In genomic region chr6:170011233-170012142, GRCh38 we compare ENCODE assay signal across 13 cellular contexts.
DNase-seq lines count a peak whose midpoint lies in the region; ATAC-seq, FAIRE-seq and TF ChIP-seq lines count a peak whose summit lies in the region.
"Had no signal": no experiment of that assay in that cellular context is flagged by ENCODE, and none has a peak within 500 bp of the region (broad histone marks: within the 10 kb centered on the region; RNA-seq: fewer than 3 reads in every experiment).

No MANE protein-coding gene starts in this region.

- peak overlapping the region; percentile 25; the same call in 1 of the 2 replicates for H2BK15ac ChIP-seq in H1 (ENCODE audit: low read length)

- CTCF ChIA-PET in H1 (lab: Charles Lee; ENCODE audit: partially characterized antibody): interaction anchor here (1.6 to 1.7 kb wide), 2 partner anchors 48 to 180 kb away, joined by 3 to 4 read pairs; no protein-coding TSS in a partner anchor

- H3K23me2 ChIP-seq in H1 (ENCODE audit: low read depth, low read length): peaks cover 3% of the 10 kb centered on the region; the same call in 1 of the 2 replicates

- ATAC-seq in lung (ENCODE audit: insufficient read depth, low FRiP score): peak; percentile 57
- no peak for ATAC-seq in thoracic aorta (ENCODE audit: insufficient number of reproducible peaks, low FRiP score, low read depth)
- ATAC-seq: A549, SK-N-SH treated with all-trans-retinoic acid at 6 μM for 48 hours had no signal

- no peaks in the 10 kb centered on the region for H3K79me1 ChIP-seq in H1 (ENCODE audit: low read depth, low read length)

- peak overlapping the region; percentile 24 for H2BK20ac ChIP-seq in H1 (ENCODE audit: low read length)

- H3K9me3 ChIP-seq in H1 (ENCODE audit: insufficient read depth in 2 of 2, low read depth in 1 of 2, low read length in 1 of 2) (no peaks in the 10 kb centered on the region), lung (ENCODE audit: control insufficient read depth in 2 of 2, insufficient read depth in 1 of 2, low read length in 1 of 2) (peaks cover 2 to 7% of the 10 kb centered on the region in 2 donors), thoracic aorta (no peaks in the 10 kb centered on the region)
- H3K9me3 ChIP-seq: A549 had no signal

- no peak overlapping the region; the same call in 1 of the 2 replicates for H4K8ac ChIP-seq in H1 (ENCODE audit: extremely low read depth, insufficient read depth, low read length)

- H3K23ac ChIP-seq in H1 (ENCODE audit: insufficient read length): no peak overlapping the region

- no peak overlapping the region for H4K91ac ChIP-seq in H1 (replicated peaks; ENCODE audit: insufficient read length, low read length)

- H3K27ac ChIP-seq in H1 (ENCODE audit: low read depth, low read length): no peak overlapping the region
- H3K27ac ChIP-seq in lung (ENCODE audit: low read depth in 1 of 2, low read length in 1 of 2): peak overlapping the region in 1 of 2 donors; percentile 21
- no peak overlapping the region for H3K27ac ChIP-seq in thoracic aorta
- H3K27ac ChIP-seq: A549, GM23248 had no signal

- FAIRE-seq in H1 (lab: Jason Lieb, UNC): no peak
- FAIRE-seq: A549 had no signal

- H3K18ac ChIP-seq in H1 (ENCODE audit: extremely low read depth, low read length): no peak overlapping the region

- H3K4me1 ChIP-seq in H1 (replicated peaks in 1 of 4; ENCODE audit: control insufficient read depth in 3 of 4, insufficient read depth in 4 of 4, low read length in 3 of 4): peaks cover 12 to 25% (median 19%) of the 10 kb centered on the region in 4 experiments
- peaks cover 0 to 16% of the 10 kb centered on the region in 2 donors for H3K4me1 ChIP-seq in lung (ENCODE audit: control insufficient read depth in 2 of 2, insufficient read depth in 2 of 2, low read length in 2 of 2)
- peaks cover 0 to 16% of the 10 kb centered on the region in 2 donors for H3K4me1 ChIP-seq in thoracic aorta (ENCODE audit: control insufficient read depth in 1 of 2, low read depth in 2 of 2)
- H3K4me1 ChIP-seq: A549 had no signal

- H3K14ac ChIP-seq in H1 (ENCODE audit: insufficient read length): no peak overlapping the region

- 0 out of 2 replicates have a peak overlapping the region, but pooled peaks have one; percentile 41 for H2AFZ ChIP-seq in H1 (ENCODE audit: low read length)
- H2AFZ ChIP-seq: GM23248 had no signal

- 0 out of 2 replicates have a peak overlapping the region, but pooled peaks have one; percentile 24 for H2AK5ac ChIP-seq in H1 (ENCODE audit: low read depth, low read length)

- no peak overlapping the region for H3K56ac ChIP-seq in H1 (replicated peaks; ENCODE audit: insufficient read length, low read depth, low read length)

- no peak overlapping the region for H3K9ac ChIP-seq in H1 (replicated peaks in 1 of 4; ENCODE audit: extremely low read depth in 1 of 4, low read depth in 3 of 4, low read length in 3 of 4)
- H3K9ac ChIP-seq: GM23248 had no signal

- TF ChIP-seq RAD21 in H1 (IDR thresholded peaks at IDR 0.05 in 1 of 2, conservative IDR thresholded peaks at IDR 0.05 in 1 of 2; ENCODE audit: low read depth in 2 of 2, low read length in 2 of 2): no peak

- no peaks in the 10 kb centered on the region for H3K79me2 ChIP-seq in H1 (ENCODE audit: control insufficient read depth in 1 of 2, insufficient read depth in 2 of 2, low read length in 2 of 2)

- no peaks in the 10 kb centered on the region for H4K20me1 ChIP-seq in H1 (replicated peaks in 1 of 2; ENCODE audit: control insufficient read depth in 1 of 2, insufficient read depth in 2 of 2, low read length in 2 of 2)

- H3K36me3 ChIP-seq in H1 (ENCODE audit: control insufficient read depth in 2 of 4, insufficient read depth in 4 of 4, low read length in 3 of 4): no peaks in the 10 kb centered on the region
- H3K36me3 ChIP-seq in lung (ENCODE audit: control insufficient read depth in 2 of 2, insufficient read depth in 2 of 2, low read length in 2 of 2): no peaks in the 10 kb centered on the region
- no peaks in the 10 kb centered on the region for H3K36me3 ChIP-seq in thoracic aorta

- H3K4ac ChIP-seq in H1 (replicated peaks; ENCODE audit: insufficient read length, low read depth, low read length): no peak overlapping the region

- intact Hi-C loops in posterior vena cava (cut with DNase I): no loop called here

- H3K27me3 ChIP-seq in H1 (replicated peaks in 1 of 4; ENCODE audit: control insufficient read depth in 3 of 4, extremely low read depth in 1 of 4, insufficient read depth in 3 of 4, low read length in 3 of 4): peaks cover 2 to 3% (median 2%) of the 10 kb centered on the region in 4 experiments; a peak in 5 of 7 replicates
- H3K27me3 ChIP-seq in lung (ENCODE audit: control insufficient read depth, insufficient read depth): no peaks in the 10 kb centered on the region
- H3K27me3 ChIP-seq in thoracic aorta (replicated peaks; ENCODE audit: insufficient read depth): no peaks in the 10 kb centered on the region

- 86% methylated on average over 21 of the region's 21 CpGs; no CpG with 5 or more reads in 1 of the 2 experiments for WGBS in H1 (ENCODE audit: extremely low coverage in 1 of 2, insufficient coverage in 1 of 2, insufficient read length in 1 of 2, insufficient replicate concordance in 2 of 2, low coverage in 1 of 2, low lambda C conversion rate in 2 of 2, missing lambda C conversion rate in 1 of 2), 2 experiments
- 55 to 60% methylated on average over 19 to 21 of the region's 21 CpGs for WGBS in lung, 2 donors

- H2BK12ac ChIP-seq in H1 (ENCODE audit: low read depth, low read length): peak overlapping the region; percentile 54; the same call in 1 of the 2 replicates

- TF ChIP-seq CTCF in H1 (IDR thresholded peaks at IDR 0.05; ENCODE audit: control extremely low read depth in 1 of 3, insufficient read depth in 1 of 3, low read depth in 1 of 3, low read length in 3 of 3): no peak
- TF ChIP-seq CTCF in lung (IDR thresholded peaks at IDR 0.05; ENCODE audit: control extremely low read depth, extremely low read depth): no peak
- no peak for TF ChIP-seq CTCF in thoracic aorta (IDR thresholded peaks at IDR 0.05)

- H3K4me3 ChIP-seq in H1 (ENCODE audit: extremely low read depth in 1 of 4, insufficient read depth in 2 of 4, low read depth in 3 of 4, low read length in 4 of 4): no peak overlapping the region
- H3K4me3 ChIP-seq in lung: no peak overlapping the region
- H3K4me3 ChIP-seq in thoracic aorta: peak overlapping the region; percentile 32
- H3K4me3 ChIP-seq: A549, GM23248 had no signal

- TF ChIP-seq EP300 in H1 (IDR thresholded peaks at IDR 0.05; ENCODE audit: borderline replicate concordance in 1 of 2, low read depth in 2 of 2, low read length in 2 of 2): no peak

- no peak overlapping the region; a peak in 1 of 4 replicates for H3K4me2 ChIP-seq in H1 (ENCODE audit: insufficient read depth in 1 of 2, low read depth in 2 of 2, low read length in 2 of 2)
- H3K4me2 ChIP-seq: A549 had no signal

- H4K5ac ChIP-seq in H1 (ENCODE audit: insufficient read length, low read depth, low read length): no peak overlapping the region

- H2BK120ac ChIP-seq in H1 (replicated peaks; ENCODE audit: low read depth, low read length): no peak overlapping the region

- no peak for TF ChIP-seq POLR2A in H1 (IDR thresholded peaks at IDR 0.05; ENCODE audit: control extremely low read depth in 1 of 2, low read depth in 2 of 2, low read length in 2 of 2)

- DNase-seq in NCI-H748 (lab: John Stamatoyannopoulos, UW; ENCODE audit: unreplicated experiment): peak; percentile 29
- no peak for DNase-seq in NCI-H748 treated with DMSO at 0.1 percent for 48 hours (lab: John Stamatoyannopoulos, UW)
- DNase-seq in H1 (ENCODE audit: low read depth in 1 of 2, low spot score in 2 of 2): no peak
- no peak for DNase-seq in lung (ENCODE audit: low spot score)
- DNase-seq in thoracic aorta (ENCODE audit: low spot score): no peak
- no peak for DNase-seq in NCI-H2227 (lab: John Stamatoyannopoulos, UW; ENCODE audit: unreplicated experiment)
- no peak for DNase-seq in posterior vena cava (ENCODE audit: low spot score)
- DNase-seq in NCI-H1417 (lab: John Stamatoyannopoulos, UW): no peak
- DNase-seq: GM23248, NCI-H1048, NCI-H82 had no signal

- H2BK5ac ChIP-seq in H1 (ENCODE audit: low read depth, low read length): no peak overlapping the region; the same call in 1 of the 2 replicates

- POLR2A ChIA-PET in H1 (lab: Charles Lee; ENCODE audit: partially characterized antibody): interaction anchor here (2.0 kb wide), 1 partner anchor 9 kb away, joined by 5 read pairs; no protein-coding TSS in a partner anchor

TF ChIP-seq in H1, 55 proteins besides CTCF, POLR2A, EP300 and RAD21:
- TF ChIP-seq YY1 (IDR thresholded peaks at IDR 0.05; ENCODE audit: low read depth, low read length): no peak
- TF ChIP-seq CEBPB (IDR thresholded peaks at IDR 0.05; ENCODE audit: low read depth, low read length): no peak
- no peak for TF ChIP-seq JUND (IDR thresholded peaks at IDR 0.05; ENCODE audit: low read length)
- no peak for TF ChIP-seq CHD1 (IDR thresholded peaks at IDR 0.05; ENCODE audit: low read depth, low read length)
- TF ChIP-seq SUZ12 (IDR thresholded peaks at IDR 0.05; ENCODE audit: low read length): no peak
- no peak for TF ChIP-seq CREB1 (IDR thresholded peaks at IDR 0.05)
- no peak for TF ChIP-seq SAP30 (IDR thresholded peaks at IDR 0.05; ENCODE audit: insufficient read depth, insufficient replicate concordance, low read length)
- no peak for TF ChIP-seq SIX5 (IDR thresholded peaks at IDR 0.05; ENCODE audit: low read depth, low read length)
- no peak for TF ChIP-seq BACH1 (IDR thresholded peaks at IDR 0.05; ENCODE audit: low read length)
- no peak for TF ChIP-seq TAF7 (optimal IDR thresholded peaks at IDR 0.05; ENCODE audit: borderline replicate concordance, low read depth, low read length)
- TF ChIP-seq HDAC6 (IDR thresholded peaks at IDR 0.05; ENCODE audit: low read depth, low read length): no peak
- TF ChIP-seq TAF1 (IDR thresholded peaks at IDR 0.05; ENCODE audit: low read depth, low read length): no peak
TF ChIP-seq in H1: peak in this region for 0.
